Comparison of ENCODE assay signal across 33 cellular contexts in genomic region chr2:161555826-161556225, GRCh38.
"Had no signal": no experiment of that assay in that cellular context is flagged by ENCODE, and none has a peak within 500 bp of the region (broad histone marks: within the 10 kb centered on the region; RNA-seq: fewer than 3 reads in every experiment).

No MANE protein-coding gene starts in this region.

- H3K4me3 ChIP-seq: adrenal gland, ascending aorta had no signal

- H3K27me3 ChIP-seq: adrenal gland, ascending aorta had no signal

- H3K4me1 ChIP-seq: adrenal gland, ascending aorta had no signal

- H3K36me3 ChIP-seq: adrenal gland, ascending aorta had no signal

- H3K27ac ChIP-seq: adrenal gland, ascending aorta, VCaP had no signal

- H3K4me1 Mint-ChIP-seq: activated B cell treated with CpG ODN at 0.5 μM for 24 hours; activated CD4-positive, alpha-beta T cell treated with anti-CD3 and anti-CD28 coated beads, Interleukin-2, amount 10 ng/mL, durations not matched to agents 24 days and 14 days; activated naive CD8-positive, alpha-beta T cell treated with anti-CD3 and anti-CD28 coated beads for 36 hours; activated T-helper 17 cell treated with anti-CD3 and anti-CD28 coated beads, Interleukin-2, amount 50 U/mL, for 72 hours; brain had no signal

- H3K27ac Mint-ChIP-seq: activated B cell treated with CpG ODN at 0.5 μM for 24 hours; activated CD4-positive, alpha-beta memory T cell treated with anti-CD3 and anti-CD28 coated beads for 36 hours; activated CD4-positive, alpha-beta T cell treated with anti-CD3 and anti-CD28 coated beads, Interleukin-2, amount 10 ng/mL, durations not matched to agents 24 days and 14 days; activated CD8-positive, alpha-beta T cell treated with anti-CD3 and anti-CD28 coated beads for 36 hours; activated naive CD4-positive, alpha-beta T cell treated with anti-CD3 and anti-CD28 coated beads for 36 hours; activated naive CD4-positive, alpha-beta T cell treated with anti-CD3 and anti-CD28 coated beads, Interleukin-2, amount 50 U/mL, for 72 hours; activated naive CD8-positive, alpha-beta T cell treated with anti-CD3 and anti-CD28 coated beads for 36 hours; activated T-cell treated with anti-CD3 and anti-CD28 coated beads, Interleukin-2, amount 50 U/mL, for 72 hours; activated T-helper 1 cell treated with anti-CD3 and anti-CD28 coated beads, Interleukin-12 subunit alpha, Interleukin-12 subunit beta, Interleukin-2, Interleukin-4 antibody, amounts not matched to agents 30 ng/mL and 10 ng/mL and 1 ng/mL, durations not matched to agents 14 hours and 24 hours and 36 hours; activated T-helper 17 cell treated with anti-CD3 and anti-CD28 coated beads, Interleukin-2, amount 50 U/mL, for 72 hours; T-helper 1 cell treated with Interleukin-12 subunit alpha and Interleukin-12 subunit beta and Interleukin-4 antibody, amounts not matched to agents 30 μg/mL and 1 μg/mL, for 36 hours; T-helper 2 cell treated with Interferon-gamma antibody and Interleukin-4, amounts not matched to agents 5 μg/mL and 100 μg/mL, for 36 hours had no signal

- H3K4me3 Mint-ChIP-seq: activated B cell treated with CpG ODN at 0.5 μM for 24 hours; activated CD4-positive, alpha-beta memory T cell treated with anti-CD3 and anti-CD28 coated beads for 36 hours; activated CD4-positive, alpha-beta T cell treated with anti-CD3 and anti-CD28 coated beads, Interleukin-2, amount 10 ng/mL, durations not matched to agents 24 days and 14 days; activated CD8-positive, alpha-beta T cell treated with anti-CD3 and anti-CD28 coated beads for 36 hours; activated naive CD4-positive, alpha-beta T cell treated with anti-CD3 and anti-CD28 coated beads for 36 hours; activated naive CD8-positive, alpha-beta T cell treated with anti-CD3 and anti-CD28 coated beads for 36 hours; activated T-cell treated with anti-CD3 and anti-CD28 coated beads, Interleukin-2, amount 50 U/mL, for 4 hours; activated T-cell treated with anti-CD3 and anti-CD28 coated beads, Interleukin-2, amount 50 U/mL, for 72 hours; activated T-helper 1 cell treated with anti-CD3 and anti-CD28 coated beads, Interleukin-12 subunit alpha, Interleukin-12 subunit beta, Interleukin-2, Interleukin-4 antibody, amounts not matched to agents 30 ng/mL and 10 ng/mL and 1 ng/mL, durations not matched to agents 14 hours and 24 hours and 36 hours; activated T-helper 17 cell treated with anti-CD3 and anti-CD28 coated beads, Interleukin-2, amount 50 U/mL, for 72 hours; brain; T-helper 1 cell treated with Interleukin-12 subunit alpha and Interleukin-12 subunit beta and Interleukin-4 antibody, amounts not matched to agents 30 μg/mL and 1 μg/mL, for 36 hours; T-helper 2 cell treated with Interferon-gamma antibody and Interleukin-4, amounts not matched to agents 5 μg/mL and 100 μg/mL, for 36 hours had no signal

- ATAC-seq: activated CD8-positive, alpha-beta T cell treated with anti-CD3 and anti-CD28 coated beads for 36 hours; activated naive CD4-positive, alpha-beta T cell treated with anti-CD3 and anti-CD28 coated beads, Interleukin-2, amount 50 U/mL, for 72 hours; activated T-cell treated with anti-CD3 and anti-CD28 coated beads, Interleukin-2, amount 50 U/mL, for 4 hours; activated T-cell treated with anti-CD3 and anti-CD28 coated beads, Interleukin-2, amount 50 U/mL, for 72 hours; activated T-helper 17 cell treated with anti-CD3 and anti-CD28 coated beads, Interleukin-2, amount 50 U/mL, for 72 hours had no signal

- H3K36me3 Mint-ChIP-seq: activated CD4-positive, alpha-beta memory T cell treated with anti-CD3 and anti-CD28 coated beads for 36 hours; activated naive CD4-positive, alpha-beta T cell treated with anti-CD3 and anti-CD28 coated beads, Interleukin-2, amount 50 U/mL, for 72 hours; activated naive CD8-positive, alpha-beta T cell treated with anti-CD3 and anti-CD28 coated beads for 36 hours; brain had no signal

- H3K9me3 ChIP-seq: adrenal gland, ascending aorta had no signal

- DNase-seq: activated B cell treated with CpG ODN at 0.5 μM for 24 hours; activated CD4-positive, alpha-beta memory T cell treated with anti-CD3 and anti-CD28 coated beads for 36 hours; activated CD4-positive, alpha-beta T cell treated with anti-CD3 and anti-CD28 coated beads for 4 hours; activated CD4-positive, alpha-beta T cell treated with anti-CD3 and anti-CD28 coated beads, Interleukin-2, amount 10 ng/mL, durations not matched to agents 24 days and 14 days; activated CD4-positive, alpha-beta T cell treated with anti-CD3 and anti-CD28 coated beads, Interleukin-2, amount 50 U/mL, for 1 hour; activated CD4-positive, alpha-beta T cell treated with anti-CD3 and anti-CD28 coated beads, Interleukin-2, amount 50 U/mL, for 4 hours; activated CD4-positive, CD25-positive, alpha-beta regulatory T cell treated with anti-CD3 and anti-CD28 coated beads, Interleukin-2, amount 50 U/mL, for 72 hours; activated CD8-positive, alpha-beta memory T cell treated with anti-CD3 and anti-CD28 coated beads, Interleukin-2, amount 50 U/mL, for 4 hours; activated CD8-positive, alpha-beta T cell treated with anti-CD3 and anti-CD28 coated beads for 36 hours; activated effector memory CD4-positive, alpha-beta T cell treated with anti-CD3 and anti-CD28 coated beads, Interleukin-2, amount 50 U/mL, for 16 hours; activated gamma-delta T cell treated with Interleukin-2 at 50 U/mL for 16 hours; activated naive CD4-positive, alpha-beta T cell; activated naive CD4-positive, alpha-beta T cell treated with anti-CD3 and anti-CD28 coated beads for 36 hours; activated naive CD4-positive, alpha-beta T cell treated with anti-CD3 and anti-CD28 coated beads, Interleukin-2, amount 50 U/mL, for 16 hours; activated naive CD8-positive, alpha-beta T cell treated with anti-CD3 and anti-CD28 coated beads for 36 hours; activated T-cell treated with anti-CD3 and anti-CD28 coated beads for 4 hours; activated T-cell treated with anti-CD3 and anti-CD28 coated beads, Interleukin-2, amount 50 U/mL, for 1 hour; activated T-cell treated with anti-CD3 and anti-CD28 coated beads, Interleukin-2, amount 50 U/mL, for 4 hours; activated T-cell treated with anti-CD3 and anti-CD28 coated beads, Interleukin-2, amount 50 U/mL, for 72 hours; adrenal gland; amygdala; anterior cingulate cortex; central memory CD4-positive, alpha-beta T cell; T-helper 2 cell; T-helper 9 cell had no signal

- H3K27me3 Mint-ChIP-seq: activated B cell treated with CpG ODN at 0.5 μM for 24 hours had no signal

- H3K9me3 Mint-ChIP-seq: activated CD4-positive, alpha-beta memory T cell treated with anti-CD3 and anti-CD28 coated beads for 36 hours; activated CD8-positive, alpha-beta T cell treated with anti-CD3 and anti-CD28 coated beads for 36 hours; activated naive CD4-positive, alpha-beta T cell treated with anti-CD3 and anti-CD28 coated beads for 36 hours; activated naive CD4-positive, alpha-beta T cell treated with anti-CD3 and anti-CD28 coated beads, Interleukin-2, amount 50 U/mL, for 72 hours; activated naive CD8-positive, alpha-beta T cell treated with anti-CD3 and anti-CD28 coated beads for 36 hours; activated T-cell treated with anti-CD3 and anti-CD28 coated beads, Interleukin-2, amount 50 U/mL, for 4 hours; activated T-cell treated with anti-CD3 and anti-CD28 coated beads, Interleukin-2, amount 50 U/mL, for 72 hours; activated T-helper 1 cell treated with anti-CD3 and anti-CD28 coated beads, Interleukin-12 subunit alpha, Interleukin-12 subunit beta, Interleukin-2, Interleukin-4 antibody, amounts not matched to agents 30 ng/mL and 10 ng/mL and 1 ng/mL, durations not matched to agents 14 hours and 24 hours and 36 hours; T-helper 1 cell treated with Interleukin-12 subunit alpha and Interleukin-12 subunit beta and Interleukin-4 antibody, amounts not matched to agents 30 μg/mL and 1 μg/mL, for 36 hours; T-helper 2 cell treated with Interferon-gamma antibody and Interleukin-4, amounts not matched to agents 5 μg/mL and 100 μg/mL, for 36 hours had no signal
